ENCODE assay signal across 1 cellular context in the genomic region with DNA sequence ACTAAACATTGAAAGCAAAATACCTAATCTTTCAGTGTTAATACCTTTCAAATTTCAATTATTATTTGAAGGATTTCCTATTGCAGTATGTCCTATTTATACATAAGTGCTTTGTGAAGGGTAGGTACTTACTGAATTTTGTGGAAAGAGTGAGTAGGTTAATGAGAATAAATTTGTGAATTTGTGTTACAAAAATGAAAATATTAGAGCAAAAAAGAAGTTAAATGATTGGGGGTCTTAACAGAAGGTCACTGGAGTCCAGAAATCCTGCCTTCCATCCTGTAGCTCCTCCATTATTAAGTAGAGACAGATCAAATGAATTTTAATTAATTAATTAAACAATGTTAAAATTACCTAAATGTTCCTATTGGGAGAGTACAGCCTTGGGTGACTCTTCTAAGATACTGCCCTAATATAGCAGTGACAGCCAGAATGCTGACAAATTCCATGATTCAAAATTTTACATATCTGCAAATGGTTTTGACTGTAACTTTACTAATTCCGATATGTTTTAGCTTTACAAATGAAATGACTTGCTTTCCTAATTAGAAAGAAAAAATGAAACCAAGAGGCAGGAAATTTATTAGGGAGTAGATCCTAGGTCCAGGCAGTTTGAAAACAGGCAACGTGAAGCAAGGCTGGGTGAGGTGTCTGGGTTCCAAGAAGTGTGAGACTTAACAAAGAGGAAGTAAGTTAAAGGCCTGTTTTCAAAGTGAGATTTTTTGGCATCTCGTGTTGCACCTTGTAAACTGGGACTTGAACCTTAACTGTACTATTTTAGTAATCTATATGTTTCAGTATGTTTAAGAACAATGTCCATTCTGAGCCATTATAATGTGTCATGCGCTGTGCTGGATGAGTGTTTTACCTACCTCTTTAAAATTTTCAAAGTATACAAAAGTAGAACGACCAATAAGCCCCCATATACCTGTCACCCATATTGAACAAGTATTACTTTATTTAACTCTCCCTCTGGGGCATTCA.
TF ChIP-seq lines count a peak whose summit lies in the region.

No MANE protein-coding gene starts in this region.

TF ChIP-seq in GM12878, 131 proteins besides CTCF, POLR2A, EP300 and RAD21 (continued from another document and continues in another):
- TF ChIP-seq, protein P1, sequence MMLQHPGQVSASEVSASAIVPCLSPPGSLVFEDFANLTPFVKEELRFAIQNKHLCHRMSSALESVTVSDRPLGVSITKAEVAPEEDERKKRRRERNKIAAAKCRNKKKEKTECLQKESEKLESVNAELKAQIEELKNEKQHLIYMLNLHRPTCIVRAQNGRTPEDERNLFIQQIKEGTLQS (IDR thresholded peaks at IDR 0.05; ENCODE audit: borderline replicate concordance, extremely low read depth, low read depth, low read length) = no peak
- TF ChIP-seq KLF5 (IDR thresholded peaks at IDR 0.05; ENCODE audit: partially characterized antibody) (no peak), ASH2L (IDR thresholded peaks at IDR 0.05; ENCODE audit: borderline replicate concordance, low read depth) (no peak), NR2C2 (IDR thresholded peaks at IDR 0.05; ENCODE audit: borderline replicate concordance, control insufficient read depth, insufficient read length, low read depth) (no peak), FOS (IDR thresholded peaks at IDR 0.05; ENCODE audit: borderline replicate concordance, extremely low read depth, insufficient read length) (no peak), ZNF24 (IDR thresholded peaks at IDR 0.05) (no peak), SRF (IDR thresholded peaks at IDR 0.05; ENCODE audit: low read depth in 2 of 2, low read length in 2 of 2) (no peak), MYB (IDR thresholded peaks at IDR 0.05; ENCODE audit: borderline replicate concordance, low read depth, low read length) (no peak), HDAC6 (IDR thresholded peaks at IDR 0.05; ENCODE audit: unreplicated experiment) (no peak), MTA3 (IDR thresholded peaks at IDR 0.05; ENCODE audit: borderline replicate concordance, low read length) (no peak), CREM (IDR thresholded peaks at IDR 0.05; ENCODE audit: low read depth) (no peak), RUNX3 (IDR thresholded peaks at IDR 0.05; ENCODE audit: low read length) (peak; percentile 26; the same call in 1 of the 2 replicates), MTA2 (IDR thresholded peaks at IDR 0.05; ENCODE audit: low read depth) (peak; percentile 65; the same call in 1 of the 2 replicates), SMC3 (IDR thresholded peaks at IDR 0.05; ENCODE audit: borderline replicate concordance, low read length) (no peak), MEF2B (IDR thresholded peaks at IDR 0.05; ENCODE audit: partially characterized antibody, poor library complexity, severe bottlenecking) (peak; percentile 62), LARP7 (IDR thresholded peaks at IDR 0.05) (no peak), TARDBP (IDR thresholded peaks at IDR 0.05; ENCODE audit: borderline replicate concordance) (no peak), HDGF (IDR thresholded peaks at IDR 0.05) (no peak), SUZ12 (IDR thresholded peaks at IDR 0.05; ENCODE audit: unreplicated experiment) (no peak), TCF3 (IDR thresholded peaks at IDR 0.05; ENCODE audit: borderline replicate concordance, insufficient read depth, low read depth, low read length) (no peak), GABPA (IDR thresholded peaks at IDR 0.05; ENCODE audit: low read depth) (no peak), ETV6 (conservative IDR thresholded peaks at IDR 0.05 in 1 of 2, IDR thresholded peaks at IDR 0.05 in 1 of 2; ENCODE audit: borderline replicate concordance in 1 of 2, low read depth in 1 of 2) (peak in 1 of 2 experiments; percentile 48; a peak in 1 of 4 replicates), ESRRA (IDR thresholded peaks at IDR 0.05; ENCODE audit: low read length) (no peak), ZNF207 (IDR thresholded peaks at IDR 0.05; ENCODE audit: borderline replicate concordance) (no peak), KDM1A (IDR thresholded peaks at IDR 0.05; ENCODE audit: borderline replicate concordance) (no peak), CBX5 (IDR thresholded peaks at IDR 0.05; ENCODE audit: low read depth) (no peak)
- TF ChIP-seq, protein P2, sequence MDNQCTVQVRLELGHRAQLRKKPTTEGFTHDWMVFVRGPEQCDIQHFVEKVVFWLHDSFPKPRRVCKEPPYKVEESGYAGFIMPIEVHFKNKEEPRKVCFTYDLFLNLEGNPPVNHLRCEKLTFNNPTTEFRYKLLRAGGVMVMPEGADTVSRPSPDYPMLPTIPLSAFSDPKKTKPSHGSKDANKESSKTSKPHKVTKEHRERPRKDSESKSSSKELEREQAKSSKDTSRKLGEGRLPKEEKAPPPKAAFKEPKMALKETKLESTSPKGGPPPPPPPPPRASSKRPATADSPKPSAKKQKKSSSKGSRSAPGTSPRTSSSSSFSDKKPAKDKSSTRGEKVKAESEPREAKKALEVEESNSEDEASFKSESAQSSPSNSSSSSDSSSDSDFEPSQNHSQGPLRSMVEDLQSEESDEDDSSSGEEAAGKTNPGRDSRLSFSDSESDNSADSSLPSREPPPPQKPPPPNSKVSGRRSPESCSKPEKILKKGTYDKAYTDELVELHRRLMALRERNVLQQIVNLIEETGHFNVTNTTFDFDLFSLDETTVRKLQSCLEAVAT (IDR thresholded peaks at IDR 0.05) = no peak
- TF ChIP-seq, protein P3, sequence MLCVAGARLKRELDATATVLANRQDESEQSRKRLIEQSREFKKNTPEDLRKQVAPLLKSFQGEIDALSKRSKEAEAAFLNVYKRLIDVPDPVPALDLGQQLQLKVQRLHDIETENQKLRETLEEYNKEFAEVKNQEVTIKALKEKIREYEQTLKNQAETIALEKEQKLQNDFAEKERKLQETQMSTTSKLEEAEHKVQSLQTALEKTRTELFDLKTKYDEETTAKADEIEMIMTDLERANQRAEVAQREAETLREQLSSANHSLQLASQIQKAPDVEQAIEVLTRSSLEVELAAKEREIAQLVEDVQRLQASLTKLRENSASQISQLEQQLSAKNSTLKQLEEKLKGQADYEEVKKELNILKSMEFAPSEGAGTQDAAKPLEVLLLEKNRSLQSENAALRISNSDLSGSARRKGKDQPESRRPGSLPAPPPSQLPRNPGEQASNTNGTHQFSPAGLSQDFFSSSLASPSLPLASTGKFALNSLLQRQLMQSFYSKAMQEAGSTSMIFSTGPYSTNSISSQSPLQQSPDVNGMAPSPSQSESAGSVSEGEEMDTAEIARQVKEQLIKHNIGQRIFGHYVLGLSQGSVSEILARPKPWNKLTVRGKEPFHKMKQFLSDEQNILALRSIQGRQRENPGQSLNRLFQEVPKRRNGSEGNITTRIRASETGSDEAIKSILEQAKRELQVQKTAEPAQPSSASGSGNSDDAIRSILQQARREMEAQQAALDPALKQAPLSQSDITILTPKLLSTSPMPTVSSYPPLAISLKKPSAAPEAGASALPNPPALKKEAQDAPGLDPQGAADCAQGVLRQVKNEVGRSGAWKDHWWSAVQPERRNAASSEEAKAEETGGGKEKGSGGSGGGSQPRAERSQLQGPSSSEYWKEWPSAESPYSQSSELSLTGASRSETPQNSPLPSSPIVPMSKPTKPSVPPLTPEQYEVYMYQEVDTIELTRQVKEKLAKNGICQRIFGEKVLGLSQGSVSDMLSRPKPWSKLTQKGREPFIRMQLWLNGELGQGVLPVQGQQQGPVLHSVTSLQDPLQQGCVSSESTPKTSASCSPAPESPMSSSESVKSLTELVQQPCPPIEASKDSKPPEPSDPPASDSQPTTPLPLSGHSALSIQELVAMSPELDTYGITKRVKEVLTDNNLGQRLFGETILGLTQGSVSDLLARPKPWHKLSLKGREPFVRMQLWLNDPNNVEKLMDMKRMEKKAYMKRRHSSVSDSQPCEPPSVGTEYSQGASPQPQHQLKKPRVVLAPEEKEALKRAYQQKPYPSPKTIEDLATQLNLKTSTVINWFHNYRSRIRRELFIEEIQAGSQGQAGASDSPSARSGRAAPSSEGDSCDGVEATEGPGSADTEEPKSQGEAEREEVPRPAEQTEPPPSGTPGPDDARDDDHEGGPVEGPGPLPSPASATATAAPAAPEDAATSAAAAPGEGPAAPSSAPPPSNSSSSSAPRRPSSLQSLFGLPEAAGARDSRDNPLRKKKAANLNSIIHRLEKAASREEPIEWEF (IDR thresholded peaks at IDR 0.05; ENCODE audit: insufficient replicate concordance, low read depth, low read length) = no peak
- TF ChIP-seq, protein P4, sequence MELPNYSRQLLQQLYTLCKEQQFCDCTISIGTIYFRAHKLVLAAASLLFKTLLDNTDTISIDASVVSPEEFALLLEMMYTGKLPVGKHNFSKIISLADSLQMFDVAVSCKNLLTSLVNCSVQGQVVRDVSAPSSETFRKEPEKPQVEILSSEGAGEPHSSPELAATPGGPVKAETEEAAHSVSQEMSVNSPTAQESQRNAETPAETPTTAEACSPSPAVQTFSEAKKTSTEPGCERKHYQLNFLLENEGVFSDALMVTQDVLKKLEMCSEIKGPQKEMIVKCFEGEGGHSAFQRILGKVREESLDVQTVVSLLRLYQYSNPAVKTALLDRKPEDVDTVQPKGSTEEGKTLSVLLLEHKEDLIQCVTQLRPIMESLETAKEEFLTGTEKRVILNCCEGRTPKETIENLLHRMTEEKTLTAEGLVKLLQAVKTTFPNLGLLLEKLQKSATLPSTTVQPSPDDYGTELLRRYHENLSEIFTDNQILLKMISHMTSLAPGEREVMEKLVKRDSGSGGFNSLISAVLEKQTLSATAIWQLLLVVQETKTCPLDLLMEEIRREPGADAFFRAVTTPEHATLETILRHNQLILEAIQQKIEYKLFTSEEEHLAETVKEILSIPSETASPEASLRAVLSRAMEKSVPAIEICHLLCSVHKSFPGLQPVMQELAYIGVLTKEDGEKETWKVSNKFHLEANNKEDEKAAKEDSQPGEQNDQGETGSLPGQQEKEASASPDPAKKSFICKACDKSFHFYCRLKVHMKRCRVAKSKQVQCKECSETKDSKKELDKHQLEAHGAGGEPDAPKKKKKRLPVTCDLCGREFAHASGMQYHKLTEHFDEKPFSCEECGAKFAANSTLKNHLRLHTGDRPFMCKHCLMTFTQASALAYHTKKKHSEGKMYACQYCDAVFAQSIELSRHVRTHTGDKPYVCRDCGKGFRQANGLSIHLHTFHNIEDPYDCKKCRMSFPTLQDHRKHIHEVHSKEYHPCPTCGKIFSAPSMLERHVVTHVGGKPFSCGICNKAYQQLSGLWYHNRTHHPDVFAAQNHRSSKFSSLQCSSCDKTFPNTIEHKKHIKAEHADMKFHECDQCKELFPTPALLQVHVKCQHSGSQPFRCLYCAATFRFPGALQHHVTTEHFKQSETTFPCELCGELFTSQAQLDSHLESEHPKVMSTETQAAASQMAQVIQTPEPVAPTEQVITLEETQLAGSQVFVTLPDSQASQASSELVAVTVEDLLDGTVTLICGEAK (IDR thresholded peaks at IDR 0.05; ENCODE audit: borderline replicate concordance) = peak; percentile 53; the same call in 1 of the 2 replicates
- TF ChIP-seq, protein P5, sequence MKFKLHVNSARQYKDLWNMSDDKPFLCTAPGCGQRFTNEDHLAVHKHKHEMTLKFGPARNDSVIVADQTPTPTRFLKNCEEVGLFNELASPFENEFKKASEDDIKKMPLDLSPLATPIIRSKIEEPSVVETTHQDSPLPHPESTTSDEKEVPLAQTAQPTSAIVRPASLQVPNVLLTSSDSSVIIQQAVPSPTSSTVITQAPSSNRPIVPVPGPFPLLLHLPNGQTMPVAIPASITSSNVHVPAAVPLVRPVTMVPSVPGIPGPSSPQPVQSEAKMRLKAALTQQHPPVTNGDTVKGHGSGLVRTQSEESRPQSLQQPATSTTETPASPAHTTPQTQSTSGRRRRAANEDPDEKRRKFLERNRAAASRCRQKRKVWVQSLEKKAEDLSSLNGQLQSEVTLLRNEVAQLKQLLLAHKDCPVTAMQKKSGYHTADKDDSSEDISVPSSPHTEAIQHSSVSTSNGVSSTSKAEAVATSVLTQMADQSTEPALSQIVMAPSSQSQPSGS (IDR thresholded peaks at IDR 0.05; ENCODE audit: low read length) = 0 out of 2 replicates have a peak, but pooled peaks have one; percentile 43
- TF ChIP-seq, protein P6, sequence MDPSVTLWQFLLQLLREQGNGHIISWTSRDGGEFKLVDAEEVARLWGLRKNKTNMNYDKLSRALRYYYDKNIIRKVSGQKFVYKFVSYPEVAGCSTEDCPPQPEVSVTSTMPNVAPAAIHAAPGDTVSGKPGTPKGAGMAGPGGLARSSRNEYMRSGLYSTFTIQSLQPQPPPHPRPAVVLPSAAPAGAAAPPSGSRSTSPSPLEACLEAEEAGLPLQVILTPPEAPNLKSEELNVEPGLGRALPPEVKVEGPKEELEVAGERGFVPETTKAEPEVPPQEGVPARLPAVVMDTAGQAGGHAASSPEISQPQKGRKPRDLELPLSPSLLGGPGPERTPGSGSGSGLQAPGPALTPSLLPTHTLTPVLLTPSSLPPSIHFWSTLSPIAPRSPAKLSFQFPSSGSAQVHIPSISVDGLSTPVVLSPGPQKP (IDR thresholded peaks at IDR 0.05; ENCODE audit: low read depth, low read length) = no peak
- TF ChIP-seq, protein P7, sequence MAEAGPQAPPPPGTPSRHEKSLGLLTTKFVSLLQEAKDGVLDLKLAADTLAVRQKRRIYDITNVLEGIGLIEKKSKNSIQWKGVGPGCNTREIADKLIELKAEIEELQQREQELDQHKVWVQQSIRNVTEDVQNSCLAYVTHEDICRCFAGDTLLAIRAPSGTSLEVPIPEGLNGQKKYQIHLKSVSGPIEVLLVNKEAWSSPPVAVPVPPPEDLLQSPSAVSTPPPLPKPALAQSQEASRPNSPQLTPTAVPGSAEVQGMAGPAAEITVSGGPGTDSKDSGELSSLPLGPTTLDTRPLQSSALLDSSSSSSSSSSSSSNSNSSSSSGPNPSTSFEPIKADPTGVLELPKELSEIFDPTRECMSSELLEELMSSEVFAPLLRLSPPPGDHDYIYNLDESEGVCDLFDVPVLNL (IDR thresholded peaks at IDR 0.05; ENCODE audit: low read depth, low read length) = no peak
- TF ChIP-seq, protein P8, sequence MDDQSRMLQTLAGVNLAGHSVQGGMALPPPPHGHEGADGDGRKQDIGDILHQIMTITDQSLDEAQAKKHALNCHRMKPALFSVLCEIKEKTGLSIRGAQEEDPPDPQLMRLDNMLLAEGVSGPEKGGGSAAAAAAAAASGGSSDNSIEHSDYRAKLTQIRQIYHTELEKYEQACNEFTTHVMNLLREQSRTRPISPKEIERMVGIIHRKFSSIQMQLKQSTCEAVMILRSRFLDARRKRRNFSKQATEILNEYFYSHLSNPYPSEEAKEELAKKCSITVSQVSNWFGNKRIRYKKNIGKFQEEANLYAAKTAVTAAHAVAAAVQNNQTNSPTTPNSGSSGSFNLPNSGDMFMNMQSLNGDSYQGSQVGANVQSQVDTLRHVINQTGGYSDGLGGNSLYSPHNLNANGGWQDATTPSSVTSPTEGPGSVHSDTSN (IDR thresholded peaks at IDR 0.05; ENCODE audit: insufficient replicate concordance, low read depth, low read length) = no peak
